ENCODE assay signal across 9 cellular contexts in genomic region chr7:150631084-150631824, GRCh38. TPM values are rescaled to one million over a fixed set of nuclear protein-coding genes. Genes with fewer than 3 reads are reported as not detected.
A peak's percentile ranks its signal among the peaks of the same experiment; 100 is the strongest.
DNase-seq lines count a peak whose midpoint lies in the region; ATAC-seq, FAIRE-seq and TF ChIP-seq lines count a peak whose summit lies in the region.
"Had no signal": no experiment of that assay in that cellular context is flagged by ENCODE, and none has a peak within 500 bp of the region (broad histone marks: within the 10 kb centered on the region; RNA-seq: fewer than 3 reads in every experiment).

No MANE protein-coding gene starts in this region.

- intact Hi-C loops in sciatic nerve (cut with DNase I): no loop called here

- no peak overlapping the region for H2BK15ac ChIP-seq in mesenchymal stem cell (ENCODE audit: low read depth, poor library complexity, severe bottlenecking)

- H3K14ac ChIP-seq in mesenchymal stem cell (ENCODE audit: low read length in 2 of 2): no peak overlapping the region

- H2BK5ac ChIP-seq in mesenchymal stem cell (ENCODE audit: low read depth, low read length, poor library complexity, severe bottlenecking): no peak overlapping the region

- H2AFZ ChIP-seq in DND-41 (ENCODE audit: low read depth, low read length) (peak overlapping the region; percentile 74), mesenchymal stem cell (ENCODE audit: low read depth, low read length) (no peak overlapping the region)

- H3K4me3 ChIP-seq in DND-41 (ENCODE audit: low read depth in 1 of 2, low read length in 2 of 2) (peak overlapping the region; percentile 49 to 79), small intestine (ENCODE audit: low read depth in 1 of 2, low read length in 2 of 2) (peak overlapping the region; percentile 3 to 51), mesenchymal stem cell (ENCODE audit: insufficient read depth in 1 of 2, low read depth in 1 of 2, low read length in 2 of 2) (no peak overlapping the region), H7 (ENCODE audit: insufficient read depth, low read depth, low read length) (no peak overlapping the region)

- H3K27ac ChIP-seq in DND-41 (ENCODE audit: low read length) (peak overlapping the region; percentile 95), cingulate gyrus (ENCODE audit: low read depth, low read length) (peak overlapping the region; percentile 42), small intestine (ENCODE audit: low read depth in 1 of 2, low read length in 1 of 2) (peak overlapping the region in 1 of 2 donors; percentile 78), mesenchymal stem cell (ENCODE audit: low read length, poor library complexity, severe bottlenecking) (no peak overlapping the region)

- H3K4me2 ChIP-seq in DND-41 (ENCODE audit: insufficient read depth, low read length): peak overlapping the region; percentile 79
- H3K4me2 ChIP-seq in mesenchymal stem cell (ENCODE audit: low read length, poor library complexity, severe bottlenecking): no peak overlapping the region

- H3K9me3 ChIP-seq in DND-41 (ENCODE audit: insufficient read depth, low read length, severe bottlenecking): peaks cover 1% of the 10 kb centered on the region
- H3K9me3 ChIP-seq in small intestine (ENCODE audit: control insufficient read depth, low read depth): no peaks in the 10 kb centered on the region
- H3K9me3 ChIP-seq in mesenchymal stem cell (ENCODE audit: control insufficient read depth, low read length): no peaks in the 10 kb centered on the region

- H3K27me3 ChIP-seq in DND-41 (ENCODE audit: insufficient read depth, low read length, poor library complexity): no peaks in the 10 kb centered on the region
- no peaks in the 10 kb centered on the region for H3K27me3 ChIP-seq in small intestine (ENCODE audit: control insufficient read depth in 2 of 2, insufficient read depth in 2 of 2, low read length in 2 of 2)
- H3K27me3 ChIP-seq in mesenchymal stem cell (ENCODE audit: control insufficient read depth in 1 of 2, insufficient read depth in 1 of 2, low read length in 2 of 2): no peaks in the 10 kb centered on the region
- no peaks in the 10 kb centered on the region; the same call in 1 of the 2 replicates for H3K27me3 ChIP-seq in H7 (ENCODE audit: control insufficient read depth, insufficient read depth, low read length)

- FAIRE-seq in small intestine (lab: Jason Lieb, UNC): no peak
- FAIRE-seq in D721Med (lab: Jason Lieb, UNC): no peak

- H3K4me1 ChIP-seq in DND-41 (ENCODE audit: insufficient read depth, low read length): peaks cover 78% of the 10 kb centered on the region
- no peaks in the 10 kb centered on the region for H3K4me1 ChIP-seq in small intestine (ENCODE audit: control insufficient read depth in 2 of 2, insufficient read depth in 1 of 2, low read depth in 1 of 2, low read length in 1 of 2)
- no peaks in the 10 kb centered on the region for H3K4me1 ChIP-seq in mesenchymal stem cell (ENCODE audit: control insufficient read depth, insufficient read depth, low read depth, low read length)

- H3K9ac ChIP-seq in DND-41 (ENCODE audit: low read depth, low read length) (peak overlapping the region; percentile 72), mesenchymal stem cell (ENCODE audit: low read length) (no peak overlapping the region)

- no peak overlapping the region for H3K18ac ChIP-seq in mesenchymal stem cell (ENCODE audit: low read depth in 1 of 2, low read length in 2 of 2)

- TF ChIP-seq CTCF in DND-41 (IDR thresholded peaks at IDR 0.05; ENCODE audit: borderline replicate concordance, extremely low read depth, low read length, poor library complexity, severe bottlenecking) (no peak), D721Med (IDR thresholded peaks at IDR 0.05; ENCODE audit: insufficient read depth, missing control alignments) (no peak)

- H4K91ac ChIP-seq in mesenchymal stem cell (ENCODE audit: low read length): no peak overlapping the region

- no peak overlapping the region for H2AK5ac ChIP-seq in mesenchymal stem cell (ENCODE audit: low read length, severe bottlenecking)

- DNase-seq in DND-41 (peak; percentile 88), T-helper 2 cell (peak in 4 of 5 experiments; percentile 11 to 83 (median 16)), small intestine (peak; percentile 13), mesenchymal stem cell (no peak), sciatic nerve (ENCODE audit: low spot score) (no peak), H7 (no peak), D721Med (ENCODE audit: insufficient read length, low spot score) (no peak)
- DNase-seq: effector CD8-positive, alpha-beta T cell had no signal

- no peak overlapping the region for H3K4ac ChIP-seq in mesenchymal stem cell (ENCODE audit: low read depth in 1 of 2, low read length in 2 of 2)

- no peak overlapping the region for H3K23ac ChIP-seq in mesenchymal stem cell (ENCODE audit: low read length in 2 of 2)

- H3K36me3 ChIP-seq in DND-41 (ENCODE audit: insufficient read depth, low read length) (peaks cover 58% of the 10 kb centered on the region), small intestine (ENCODE audit: control insufficient read depth in 2 of 2, insufficient read depth in 2 of 2, low read length in 2 of 2) (no peaks in the 10 kb centered on the region), mesenchymal stem cell (ENCODE audit: control insufficient read depth in 1 of 2, insufficient read depth in 2 of 2, low read depth in 1 of 2, low read length in 2 of 2) (no peaks in the 10 kb centered on the region), H7 (replicated peaks; ENCODE audit: control insufficient read depth, insufficient read depth, low read length) (no peaks in the 10 kb centered on the region)

- no peak overlapping the region for H2BK120ac ChIP-seq in mesenchymal stem cell (ENCODE audit: low read depth, low read length)

- H4K20me1 ChIP-seq in DND-41 (ENCODE audit: insufficient read depth, low read length): peaks cover 6% of the 10 kb centered on the region; the same call in 1 of the 2 replicates

- 49 to 68% (median 56%) methylated on average over 8 of the region's 8 CpGs for WGBS in small intestine, 3 donors
- WGBS in mesenchymal stem cell: 69% methylated on average over 8 of the region's 8 CpGs

- ATAC-seq in DND-41 (ENCODE audit: insufficient read depth, low read depth) (peak; percentile 94), sciatic nerve (no peak)

- H2BK12ac ChIP-seq in mesenchymal stem cell (ENCODE audit: low read length in 2 of 2): no peak overlapping the region

- H3K79me1 ChIP-seq in mesenchymal stem cell (replicated peaks; ENCODE audit: low read length, poor library complexity, severe bottlenecking): no peaks in the 10 kb centered on the region

- H4K8ac ChIP-seq in mesenchymal stem cell (ENCODE audit: low read length): no peak overlapping the region

- peaks cover 78% of the 10 kb centered on the region for H3K79me2 ChIP-seq in DND-41 (ENCODE audit: insufficient read depth, low read length)

RNA-seq across cellular contexts. Expression of gene GIMAP6, which starts 0.9 kb away (rescaled TPM):
- polyA plus RNA-seq in small intestine: 10 to 100 TPM in 2 of 3 donors, 1 to 10 TPM in 1; 3.8 to 28.1 (median 13.8) TPM
- not detected for polyA plus RNA-seq in mesenchymal stem cell (2013, experiment 1 of 2)
- not detected for polyA plus RNA-seq in mesenchymal stem cell (2013, experiment 2 of 2)
- 32.7 TPM for total RNA-seq in sciatic nerve
- not detected in 2 replicates for total RNA-seq in H7 (2014; rRNA removed; shearing (Covaris generic))

RNA-seq across cellular contexts. Expression of gene GIMAP2, which starts 54.3 kb away (rescaled TPM):
- polyA plus RNA-seq in small intestine: 10 to 100 TPM in 1 of 3 donors, 1 to 10 TPM in 2; 3.8 to 14.1 (median 9.5) TPM
- 0.07 TPM for polyA plus RNA-seq in mesenchymal stem cell (2013, experiment 1 of 2)
- polyA plus RNA-seq in mesenchymal stem cell (2013, experiment 2 of 2): 0.07 TPM
- total RNA-seq in sciatic nerve: 11.7 TPM
- total RNA-seq in H7 (2014; rRNA removed; shearing (Covaris generic)): not detected in 2 replicates

Comparison
In these comparisons a context has a peak if more than half of its experiments do, and no peak if none do; other contexts are left out.
1. DNase-seq: peak in DND-41 (single experiment), T-helper 2 cell (4 of 5) and small intestine (single experiment); none in mesenchymal stem cell (single experiment), sciatic nerve (single experiment), H7 (single experiment) and D721Med (single experiment).
2. H3K4me3 ChIP-seq: peak in DND-41 (2 of 2) and small intestine (2 of 2); none in mesenchymal stem cell (0 of 2) and H7 (single experiment).
3. RNA of gene GIMAP6, which starts 0.9 kb away (total RNA-seq): 32.7 TPM in sciatic nerve (single experiment); not detected in H7; every median in the first group is over 10 times any median in the second.
4. RNA of gene GIMAP2, which starts 54.3 kb away (total RNA-seq): 11.7 TPM in sciatic nerve (single experiment); not detected in H7; every median in the first group is over 10 times any median in the second.